ENCODE assay signal across 8 cellular contexts in the genomic region with DNA sequence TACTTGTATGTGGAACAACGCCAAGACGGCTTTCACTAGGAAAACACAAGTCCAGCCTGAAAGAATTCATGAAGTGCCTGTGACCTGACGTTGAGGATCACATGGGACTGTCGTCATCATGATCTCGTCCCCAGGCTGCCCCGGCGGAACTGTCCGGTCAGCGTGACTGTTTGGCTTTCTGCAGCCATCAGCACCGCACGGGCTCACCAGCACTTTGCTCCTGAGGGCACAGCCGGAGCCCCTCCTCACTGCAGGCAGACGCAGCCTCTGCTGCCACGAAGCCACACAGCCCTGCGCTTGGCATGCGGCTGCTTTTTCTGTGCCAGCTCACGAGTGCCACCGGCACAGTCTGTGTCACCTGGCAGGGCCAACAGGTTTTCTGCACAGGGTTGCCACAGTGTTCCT. TPM values are rescaled to one million over a fixed set of nuclear protein-coding genes. Genes with fewer than 3 reads are reported as not detected.
DNase-seq lines count a peak whose midpoint lies in the region; ATAC-seq, FAIRE-seq and TF ChIP-seq lines count a peak whose summit lies in the region.

No MANE protein-coding gene starts in this region.

- H3K9ac ChIP-seq in mammary epithelial cell (ENCODE audit: insufficient read depth, low read length): no peak overlapping the region
- H3K9ac ChIP-seq in kidney (ENCODE audit: low read length in 2 of 2): peak overlapping the region; percentile 17 to 84

- H3K4me1 Mint-ChIP-seq in activated T-helper 2 cell treated with anti-CD3 and anti-CD28 coated beads, Interferon-gamma antibody, Interleukin-2, Interleukin-4, amounts not matched to agents 10 μg/mL and 5 μg/mL and 100 μg/mL, durations not matched to agents 14 hours and 24 hours and 36 hours (ENCODE audit: low read depth): no peaks in the 10 kb centered on the region

- H3K4me1 ChIP-seq in mammary epithelial cell (ENCODE audit: insufficient read depth, low read length) (peaks cover 17% of the 10 kb centered on the region), kidney (ENCODE audit: control insufficient read depth in 1 of 2, insufficient read depth in 1 of 2, low read depth in 1 of 2, low read length in 2 of 2) (peaks cover 9 to 18% of the 10 kb centered on the region in 2 donors), small intestine (ENCODE audit: control insufficient read depth in 2 of 2, insufficient read depth in 1 of 2, low read depth in 1 of 2, low read length in 1 of 2) (peaks cover 0 to 2% of the 10 kb centered on the region in 2 donors)

- H3K4me2 ChIP-seq in mammary epithelial cell (ENCODE audit: insufficient read depth, low read depth, low read length): peak overlapping the region; percentile 10

- in situ Hi-C loops in mammary epithelial cell (cut with MboI; ENCODE audit: low sequenced_read_pairs in 2 of 2): loop anchor here in 1 of 2 donors (5.0 kb wide), 1 partner anchor 75 kb away; no protein-coding TSS in a partner anchor

- no peak overlapping the region for H3K4me3 Mint-ChIP-seq in activated T-helper 2 cell treated with anti-CD3 and anti-CD28 coated beads, Interferon-gamma antibody, Interleukin-2, Interleukin-4, amounts not matched to agents 10 μg/mL and 5 μg/mL and 100 μg/mL, durations not matched to agents 14 hours and 24 hours and 36 hours (ENCODE audit: low read depth)

- ATAC-seq in HG03135 (IDR thresholded peaks at IDR 0.05; ENCODE audit: unreplicated experiment): no peak

- FAIRE-seq in kidney (lab: Jason Lieb, UNC) (peak; percentile 83), small intestine (lab: Jason Lieb, UNC) (no peak)

- H2AFZ ChIP-seq in mammary epithelial cell (ENCODE audit: low read depth, low read length): peak overlapping the region; percentile 4

- intact Hi-C loops in mammary epithelial cell (cut with micrococcal nuclease) (no loop called here), kidney (cut with DNase I) (no loop called here)
- intact Hi-C loops in activated T-helper 2 cell treated with anti-CD3 and anti-CD28 coated beads, Interferon-gamma antibody, Interleukin-2, Interleukin-4, amounts not matched to agents 10 μg/mL and 5 μg/mL and 100 μg/mL, durations not matched to agents 14 hours and 24 hours and 36 hours (cut with micrococcal nuclease): no loop called here

- H3K27me3 Mint-ChIP-seq in activated T-helper 2 cell treated with anti-CD3 and anti-CD28 coated beads, Interferon-gamma antibody, Interleukin-2, Interleukin-4, amounts not matched to agents 10 μg/mL and 5 μg/mL and 100 μg/mL, durations not matched to agents 14 hours and 24 hours and 36 hours (ENCODE audit: low read depth): no peaks in the 10 kb centered on the region

- peak overlapping the region; percentile 60 for H3K27ac ChIP-seq in mammary epithelial cell (ENCODE audit: insufficient read depth, low read depth, low read length)
- peak overlapping the region; percentile 95 to 97 for H3K27ac ChIP-seq in kidney (ENCODE audit: low read depth in 2 of 2, low read length in 2 of 2)
- H3K27ac ChIP-seq in small intestine (ENCODE audit: low read depth in 1 of 2, low read length in 1 of 2): peak overlapping the region; percentile 26 to 68

- WGBS in mammary epithelial cell (ENCODE audit: low coverage, missing lambda C conversion rate): 20% methylated on average over 18 of the region's 18 CpGs
- WGBS in small intestine, 3 donors: 46 to 74% (median 74%) methylated on average over 18 of the region's 18 CpGs

- no peaks in the 10 kb centered on the region for H3K27me3 ChIP-seq in mammary epithelial cell (ENCODE audit: insufficient read depth, low read length)
- no peaks in the 10 kb centered on the region for H3K27me3 ChIP-seq in small intestine (ENCODE audit: control insufficient read depth in 2 of 2, insufficient read depth in 2 of 2, low read length in 2 of 2)

- H3K79me2 ChIP-seq in mammary epithelial cell (ENCODE audit: insufficient read depth, low read length): peaks cover 12% of the 10 kb centered on the region

- H3K36me3 Mint-ChIP-seq in activated T-helper 2 cell treated with anti-CD3 and anti-CD28 coated beads, Interferon-gamma antibody, Interleukin-2, Interleukin-4, amounts not matched to agents 10 μg/mL and 5 μg/mL and 100 μg/mL, durations not matched to agents 14 hours and 24 hours and 36 hours (ENCODE audit: low read depth): peaks cover 47% of the 10 kb centered on the region

- H3K4me3 ChIP-seq in mammary epithelial cell (replicated peaks in 1 of 3; ENCODE audit: insufficient read depth in 1 of 3, low read depth in 2 of 3, low read length in 3 of 3): no peak overlapping the region
- peak overlapping the region in 1 of 2 donors; percentile 41 for H3K4me3 ChIP-seq in kidney (ENCODE audit: low read length in 2 of 2)
- no peak overlapping the region for H3K4me3 ChIP-seq in small intestine (ENCODE audit: low read depth in 1 of 2, low read length in 2 of 2)

- dilution Hi-C loops in mammary epithelial cell (cut with HindIII; ENCODE audit: low sequenced_read_pairs): no loop called here

- TF ChIP-seq CTCF in mammary epithelial cell (conservative IDR thresholded peaks at IDR 0.05 in 1 of 2, IDR thresholded peaks at IDR 0.05 in 1 of 2; ENCODE audit: extremely low read depth in 1 of 2, insufficient read depth in 1 of 2, low read depth in 1 of 2, low read length in 2 of 2) (no peak), kidney (IDR thresholded peaks at IDR 0.05; ENCODE audit: borderline replicate concordance, extremely low read depth, insufficient read depth) (no peak)

- CTCF ChIA-PET in mammary epithelial cell (lab: Charles Lee; ENCODE audit: low non-redundant PET): interaction anchor here (0.6 kb wide), 1 partner anchor 139 kb away, joined by 3 read pairs; no protein-coding TSS in a partner anchor

- peak; percentile 62 for DNase-seq in GM04503 (ENCODE audit: low read depth)
- no peak for DNase-seq in mammary epithelial cell
- DNase-seq in kidney: peak; percentile 93
- DNase-seq in small intestine: no peak
- no peak for DNase-seq in activated T-helper 2 cell treated with anti-CD3 and anti-CD28 coated beads, Interferon-gamma antibody, Interleukin-2, Interleukin-4, amounts not matched to agents 10 μg/mL and 5 μg/mL and 100 μg/mL, durations not matched to agents 14 hours and 24 hours and 36 hours (ENCODE audit: low spot score)
- DNase-seq in NCI-H446 treated with DMSO at 0.1 percent for 48 hours (lab: John Stamatoyannopoulos, UW): no peak
- DNase-seq in NCI-H226: no peak

- H3K9me3 ChIP-seq in mammary epithelial cell (replicated peaks; ENCODE audit: insufficient read depth, low read length) (no peaks in the 10 kb centered on the region), kidney (ENCODE audit: control insufficient read depth in 1 of 2, low read length in 2 of 2) (no peaks in the 10 kb centered on the region), small intestine (ENCODE audit: control insufficient read depth, low read depth) (no peaks in the 10 kb centered on the region)

- no peaks in the 10 kb centered on the region for H3K9me3 Mint-ChIP-seq in activated T-helper 2 cell treated with anti-CD3 and anti-CD28 coated beads, Interferon-gamma antibody, Interleukin-2, Interleukin-4, amounts not matched to agents 10 μg/mL and 5 μg/mL and 100 μg/mL, durations not matched to agents 14 hours and 24 hours and 36 hours

- H3K36me3 ChIP-seq in mammary epithelial cell (ENCODE audit: insufficient read depth, low read length) (peaks cover 6% of the 10 kb centered on the region), kidney (ENCODE audit: control insufficient read depth in 1 of 2, insufficient read depth in 2 of 2, low read length in 2 of 2) (peaks cover 17 to 38% of the 10 kb centered on the region in 2 donors), small intestine (ENCODE audit: control insufficient read depth in 2 of 2, insufficient read depth in 2 of 2, low read length in 2 of 2) (peaks cover 10 to 18% of the 10 kb centered on the region in 2 donors)

- no TSS peak for BruUV-seq in mammary epithelial cell (replicated peaks; lab: Mats Ljungman, UMichigan)

- no peaks in the 10 kb centered on the region for H4K20me1 ChIP-seq in mammary epithelial cell (ENCODE audit: insufficient read depth, low read length)

- H3K27ac Mint-ChIP-seq in activated T-helper 2 cell treated with anti-CD3 and anti-CD28 coated beads, Interferon-gamma antibody, Interleukin-2, Interleukin-4, amounts not matched to agents 10 μg/mL and 5 μg/mL and 100 μg/mL, durations not matched to agents 14 hours and 24 hours and 36 hours: no peak overlapping the region

RNA-seq across cellular contexts. Expression of gene GET4, which starts 9.4 kb away (rescaled TPM):
- total RNA-seq in mammary epithelial cell (10 to 100 TPM; 26.0 to 40.8 TPM), kidney (44.8 TPM)
- polyA plus RNA-seq in mammary epithelial cell (28.5 TPM), kidney (ENCODE audit: insufficient read depth, low read depth, low replicate concordance) (80.8 TPM), small intestine (10 to 100 TPM; 38.9 to 87.2 (median 71.9) TPM)
- polyA minus RNA-seq in mammary epithelial cell: 24.8 TPM
- 32.2 and 35.9 TPM in 2 replicates for total RNA-seq in activated T-helper 2 cell treated with anti-CD3 and anti-CD28 coated beads, Interferon-gamma antibody, Interleukin-2, Interleukin-4, amounts not matched to agents 10 μg/mL and 5 μg/mL and 100 μg/mL, durations not matched to agents 14 hours and 24 hours and 36 hours

RNA-seq across cellular contexts. Expression of gene SUN1, which starts 34.7 kb away (rescaled TPM):
- total RNA-seq in mammary epithelial cell: 100 to 1,000 TPM; 135 to 191 TPM
- 176 TPM for polyA plus RNA-seq in mammary epithelial cell
- 160 TPM for polyA minus RNA-seq in mammary epithelial cell
- 168 TPM for total RNA-seq in kidney
- polyA plus RNA-seq in kidney (ENCODE audit: insufficient read depth, low read depth, low replicate concordance): 40.4 TPM
- 10 to 100 TPM; 41.6 to 63.7 (median 58.6) TPM for polyA plus RNA-seq in small intestine
- 87.7 TPM in 2 replicates for total RNA-seq in activated T-helper 2 cell treated with anti-CD3 and anti-CD28 coated beads, Interferon-gamma antibody, Interleukin-2, Interleukin-4, amounts not matched to agents 10 μg/mL and 5 μg/mL and 100 μg/mL, durations not matched to agents 14 hours and 24 hours and 36 hours

Comparison
In these comparisons a context has a peak if more than half of its experiments do, and no peak if none do; other contexts are left out.
1. DNase-seq: peak in GM04503 (single experiment) and kidney (single experiment); none in mammary epithelial cell (single experiment), small intestine (single experiment), activated T-helper 2 cell treated with anti-CD3 and anti-CD28 coated beads, Interferon-gamma antibody, Interleukin-2, Interleukin-4, amounts not matched to agents 10 μg/mL and 5 μg/mL and 100 μg/mL, durations not matched to agents 14 hours and 24 hours and 36 hours (single experiment), NCI-H446 treated with DMSO at 0.1 percent for 48 hours (single experiment) and NCI-H226 (single experiment).
2. Peak in every context shown above with its lines, with median percentiles within 50 percentile points of each other: H3K27ac ChIP-seq.